Comparison of ENCODE assay signal across 11 cellular contexts in genomic region chr5:68289576-68289975, GRCh38.
DNase-seq lines count a peak whose midpoint lies in the region; ATAC-seq and TF ChIP-seq lines count a peak whose summit lies in the region.
"Had no signal": no experiment of that assay in that cellular context is flagged by ENCODE, and none has a peak within 500 bp of the region (broad histone marks: within the 10 kb centered on the region; RNA-seq: fewer than 3 reads in every experiment).

No MANE protein-coding gene starts in this region.

- peaks cover 33% of the 10 kb centered on the region for H3K36me3 ChIP-seq in right atrium auricular region
- H3K36me3 ChIP-seq in vagina = peaks cover 0 to 30% of the 10 kb centered on the region in 2 donors
- peaks cover 14 to 30% (median 17%) of the 10 kb centered on the region in 4 donors for H3K36me3 ChIP-seq in upper lobe of left lung

- no peaks in the 10 kb centered on the region for H3K27me3 ChIP-seq in right atrium auricular region
- no peaks in the 10 kb centered on the region for H3K27me3 ChIP-seq in vagina
- H3K27me3 ChIP-seq in upper lobe of left lung = no peaks in the 10 kb centered on the region

- H3K27ac ChIP-seq in right atrium auricular region = peak overlapping the region; percentile 86 to 88
- H3K27ac ChIP-seq in cingulate gyrus (ENCODE audit: low read depth, low read length) = peak overlapping the region; percentile 94
- H3K27ac ChIP-seq in vagina = peak overlapping the region; percentile 2
- H3K27ac ChIP-seq in upper lobe of left lung = peak overlapping the region in 2 of 4 donors; percentile 87

- TF ChIP-seq POLR2A in vagina (IDR thresholded peaks at IDR 0.05) (no peak), upper lobe of left lung (IDR thresholded peaks at IDR 0.05) (no peak)

- peaks cover 5 to 51% (median 15%) of the 10 kb centered on the region in 3 donors for H3K36me3 Mint-ChIP-seq in naive thymus-derived CD8-positive, alpha-beta T cell

- TF ChIP-seq CTCF in right atrium auricular region (IDR thresholded peaks at IDR 0.05) = no peak
- TF ChIP-seq CTCF in vagina (IDR thresholded peaks at IDR 0.05) = no peak
- no peak for TF ChIP-seq CTCF in upper lobe of left lung (IDR thresholded peaks at IDR 0.05)

- H3K4me3 ChIP-seq in right atrium auricular region (peak overlapping the region; percentile 45 to 60), vagina (no peak overlapping the region), upper lobe of left lung (no peak overlapping the region)
- H3K4me3 ChIP-seq: lung had no signal

- no peaks in the 10 kb centered on the region for H3K27me3 Mint-ChIP-seq in naive thymus-derived CD8-positive, alpha-beta T cell

- H3K9me3 ChIP-seq in right atrium auricular region (no peaks in the 10 kb centered on the region), vagina (no peaks in the 10 kb centered on the region), upper lobe of left lung (no peaks in the 10 kb centered on the region)

- H3K4me3 Mint-ChIP-seq in naive thymus-derived CD8-positive, alpha-beta T cell = peak overlapping the region in 9 of 10 donors; percentile 26 to 93 (median 91)

- 51 to 57% methylated on average over 3 of the region's 3 CpGs for WGBS in upper lobe of left lung, 2 donors

- H3K4me1 ChIP-seq in right atrium auricular region (peaks cover 0 to 77% of the 10 kb centered on the region in 2 donors), vagina (peaks cover 84% of the 10 kb centered on the region), upper lobe of left lung (peaks cover 42 to 47% (median 45%) of the 10 kb centered on the region in 4 donors)

- no peaks in the 10 kb centered on the region for H3K9me3 Mint-ChIP-seq in naive thymus-derived CD8-positive, alpha-beta T cell

- intact Hi-C loops in left cardiac atrium (cut with DNase I) (loop anchor here (5.0 kb wide), 2 partner anchors 173 to 673 kb away; no protein-coding TSS in a partner anchor), vagina (cut with DNase I) (loop anchor here (1.0 to 5.0 kb wide), 2 partner anchors 161 to 673 kb away; no protein-coding TSS in a partner anchor)

- POLR2A ChIA-PET in naive thymus-derived CD8-positive, alpha-beta T cell (lab: Charles Lee) = no interaction called here

- no peak for TF ChIP-seq EP300 in upper lobe of left lung (IDR thresholded peaks at IDR 0.05)

- peak overlapping the region; percentile 24 to 96 (median 92) for H3K27ac Mint-ChIP-seq in naive thymus-derived CD8-positive, alpha-beta T cell

- DNase-seq in right atrium auricular region (ENCODE audit: low spot score) (no peak), left cardiac atrium (no peak), vagina (ENCODE audit: extremely low spot score in 2 of 2) (no peak), upper lobe of left lung (no peak), NCI-H146 treated with DMSO at 0.1 percent for 48 hours (lab: John Stamatoyannopoulos, UW; ENCODE audit: unreplicated experiment) (no peak)
- no peak for DNase-seq in naive thymus-derived CD8-positive, alpha-beta T cell
- DNase-seq: activated CD4-positive, alpha-beta T cell treated with anti-CD3 and anti-CD28 coated beads, Interleukin-2, amount 50 U/mL, for 48 hours; effector CD8-positive, alpha-beta T cell had no signal

- H3K4me1 Mint-ChIP-seq in naive thymus-derived CD8-positive, alpha-beta T cell = peaks cover 24 to 77% (median 75%) of the 10 kb centered on the region in 4 donors

- ATAC-seq in left cardiac atrium (no peak), upper lobe of left lung (ENCODE audit: low FRiP score in 2 of 2) (no peak), GM21381 (IDR thresholded peaks at IDR 0.05; ENCODE audit: unreplicated experiment) (no peak)
- ATAC-seq in naive thymus-derived CD8-positive, alpha-beta T cell = no peak

Comparison
In these comparisons a context has a peak if more than half of its experiments do, and no peak if none do; other contexts are left out.
1. H3K4me3 ChIP-seq: peak in right atrium auricular region (2 of 2); none in vagina (0 of 2) and upper lobe of left lung (0 of 4).